ENCODE assay signal across 1 cellular context in the genomic region with DNA sequence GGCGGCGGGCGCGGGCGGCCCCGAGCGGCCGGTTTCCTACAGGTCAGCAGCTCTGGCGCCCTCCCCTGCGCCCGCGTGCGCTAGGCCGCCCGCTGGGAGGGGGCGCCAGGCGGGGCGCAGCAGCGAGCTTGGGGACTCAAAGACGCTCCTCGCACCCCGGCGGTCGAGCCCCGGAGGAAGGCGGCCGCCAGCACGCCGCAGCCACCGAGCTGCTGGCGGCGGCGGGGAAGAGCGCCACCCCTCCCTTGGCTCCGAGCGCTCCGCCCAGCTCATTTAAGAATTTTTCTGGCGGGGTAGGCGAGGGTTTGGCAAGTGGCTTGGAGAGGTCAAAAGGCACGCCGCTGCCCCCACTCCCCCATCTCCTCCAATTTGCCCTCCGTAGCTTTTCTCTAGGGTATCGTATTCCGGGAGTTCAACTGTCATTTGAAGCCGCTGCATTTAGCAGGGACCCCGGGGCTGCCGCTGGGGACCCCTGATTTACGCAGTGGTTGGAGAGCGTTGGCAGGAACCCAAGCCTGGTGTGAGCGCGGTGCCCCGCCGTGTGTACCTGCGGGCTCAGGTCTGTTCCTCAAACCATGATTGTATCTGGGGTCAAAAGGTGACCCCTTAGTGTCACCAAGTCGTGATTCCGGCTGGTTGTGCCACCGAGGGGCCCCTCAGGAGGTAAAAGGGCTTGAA.
TF ChIP-seq lines count a peak whose summit lies in the region.

No MANE protein-coding gene starts in this region.

TF ChIP-seq in K562, 482 proteins besides CTCF, POLR2A, EP300 and RAD21 (continued from another document and continues in another):
- TF ChIP-seq, protein P1, sequence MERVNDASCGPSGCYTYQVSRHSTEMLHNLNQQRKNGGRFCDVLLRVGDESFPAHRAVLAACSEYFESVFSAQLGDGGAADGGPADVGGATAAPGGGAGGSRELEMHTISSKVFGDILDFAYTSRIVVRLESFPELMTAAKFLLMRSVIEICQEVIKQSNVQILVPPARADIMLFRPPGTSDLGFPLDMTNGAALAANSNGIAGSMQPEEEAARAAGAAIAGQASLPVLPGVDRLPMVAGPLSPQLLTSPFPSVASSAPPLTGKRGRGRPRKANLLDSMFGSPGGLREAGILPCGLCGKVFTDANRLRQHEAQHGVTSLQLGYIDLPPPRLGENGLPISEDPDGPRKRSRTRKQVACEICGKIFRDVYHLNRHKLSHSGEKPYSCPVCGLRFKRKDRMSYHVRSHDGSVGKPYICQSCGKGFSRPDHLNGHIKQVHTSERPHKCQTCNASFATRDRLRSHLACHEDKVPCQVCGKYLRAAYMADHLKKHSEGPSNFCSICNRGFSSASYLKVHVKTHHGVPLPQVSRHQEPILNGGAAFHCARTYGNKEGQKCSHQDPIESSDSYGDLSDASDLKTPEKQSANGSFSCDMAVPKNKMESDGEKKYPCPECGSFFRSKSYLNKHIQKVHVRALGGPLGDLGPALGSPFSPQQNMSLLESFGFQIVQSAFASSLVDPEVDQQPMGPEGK (CRISPR knock-in tag; IDR thresholded peaks at IDR 0.05; ENCODE audit: borderline replicate concordance): peak; percentile 73
- TF ChIP-seq, protein P2, sequence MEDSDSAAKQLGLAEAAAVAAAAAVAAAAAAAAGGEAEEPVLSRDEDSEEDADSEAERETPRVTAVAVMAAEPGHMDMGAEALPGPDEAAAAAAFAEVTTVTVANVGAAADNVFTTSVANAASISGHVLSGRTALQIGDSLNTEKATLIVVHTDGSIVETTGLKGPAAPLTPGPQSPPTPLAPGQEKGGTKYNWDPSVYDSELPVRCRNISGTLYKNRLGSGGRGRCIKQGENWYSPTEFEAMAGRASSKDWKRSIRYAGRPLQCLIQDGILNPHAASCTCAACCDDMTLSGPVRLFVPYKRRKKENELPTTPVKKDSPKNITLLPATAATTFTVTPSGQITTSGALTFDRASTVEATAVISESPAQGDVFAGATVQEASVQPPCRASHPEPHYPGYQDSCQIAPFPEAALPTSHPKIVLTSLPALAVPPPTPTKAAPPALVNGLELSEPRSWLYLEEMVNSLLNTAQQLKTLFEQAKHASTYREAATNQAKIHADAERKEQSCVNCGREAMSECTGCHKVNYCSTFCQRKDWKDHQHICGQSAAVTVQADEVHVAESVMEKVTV (CRISPR knock-in tag; IDR thresholded peaks at IDR 0.05): peak; percentile 37; the same call in 1 of the 2 replicates
- TF ChIP-seq SMAD3 (CRISPR knock-in tag; conservative IDR thresholded peaks at IDR 0.05) (0 out of 2 replicates have a peak, but pooled peaks have one; percentile 2), MAZ (CRISPR knock-in tag; conservative IDR thresholded peaks at IDR 0.05 in 1 of 2, IDR thresholded peaks at IDR 0.05 in 1 of 2) (peak; percentile 89 to 99), MEIS2 (IDR thresholded peaks at IDR 0.05; ENCODE audit: partially characterized antibody) (peak; percentile 25), RB1 (IDR thresholded peaks at IDR 0.05; ENCODE audit: low read depth) (peak; percentile 98), L3MBTL2 (IDR thresholded peaks at IDR 0.05) (peak; percentile 98), HNRNPLL (IDR thresholded peaks at IDR 0.05; ENCODE audit: low read depth, low read length, poor library complexity, severe bottlenecking) (peak; percentile 51), JUND (IDR thresholded peaks at IDR 0.05; ENCODE audit: borderline replicate concordance, low read depth, low read length) (0 out of 2 replicates have a peak, but pooled peaks have one; percentile 35), JUND (tag; IDR thresholded peaks at IDR 0.05; ENCODE audit: borderline replicate concordance, low read depth, low read length) (peak; percentile 14; the same call in 1 of the 3 replicates), PURB (CRISPR knock-in tag; IDR thresholded peaks at IDR 0.05; ENCODE audit: low read depth) (no peak), CREB1 (IDR thresholded peaks at IDR 0.05) (no peak; the same call in 1 of the 2 replicates), CREB1 (CRISPR knock-in tag; IDR thresholded peaks at IDR 0.05) (0 out of 2 replicates have a peak, but pooled peaks have one; percentile 57), TCF7 (IDR thresholded peaks at IDR 0.05; ENCODE audit: borderline replicate concordance) (peak; percentile 29; the same call in 1 of the 2 replicates), MYNN (IDR thresholded peaks at IDR 0.05) (peak; percentile 12), MYNN (CRISPR knock-in tag; IDR thresholded peaks at IDR 0.05) (no peak), STAG1 (CRISPR knock-in tag; IDR thresholded peaks at IDR 0.05; ENCODE audit: borderline replicate concordance) (peak; percentile 29), ZNF263 (CRISPR knock-in tag; IDR thresholded peaks at IDR 0.05; ENCODE audit: borderline replicate concordance) (peak; percentile 50; the same call in 1 of the 2 replicates), SP1 (CRISPR knock-in tag; IDR thresholded peaks at IDR 0.05) (peak; percentile 72; the same call in 1 of the 2 replicates), ZBTB7A (IDR thresholded peaks at IDR 0.05; ENCODE audit: borderline replicate concordance, control insufficient read depth, low read depth, low read length) (peak; percentile 43; the same call in 1 of the 2 replicates), ZNF696 (CRISPR knock-in tag; conservative IDR thresholded peaks at IDR 0.05) (no peak), PCBP1 (IDR thresholded peaks at IDR 0.05; ENCODE audit: low read depth, low read length, poor library complexity, severe bottlenecking) (peak; percentile 56), FUS (optimal IDR thresholded peaks at IDR 0.05; ENCODE audit: low read depth, low read length) (peak; percentile 95), RBM22 (IDR thresholded peaks at IDR 0.05; ENCODE audit: low read depth, low read length, poor library complexity, severe bottlenecking) (peak; percentile 93), CC2D1A (IDR thresholded peaks at IDR 0.05) (no peak), RHOXF2B (CRISPR knock-in tag; conservative IDR thresholded peaks at IDR 0.05) (peak; percentile 72; the same call in 1 of the 2 replicates), ZNF175 (CRISPR knock-in tag; IDR thresholded peaks at IDR 0.05; ENCODE audit: low read depth) (peak; percentile 92), ELF2 (CRISPR knock-in tag; IDR thresholded peaks at IDR 0.05) (0 out of 2 replicates have a peak, but pooled peaks have one; percentile 45), POLR2G (IDR thresholded peaks at IDR 0.05; ENCODE audit: low read depth, low read length) (peak; percentile 93), SP2 (IDR thresholded peaks at IDR 0.05; ENCODE audit: extremely low read depth, low read depth, low read length, poor library complexity, severe bottlenecking) (peak; percentile 9), HNRNPUL1 (IDR thresholded peaks at IDR 0.05; ENCODE audit: low read length) (no peak), HMG20B (CRISPR knock-in tag; IDR thresholded peaks at IDR 0.05) (peak; percentile 85; the same call in 1 of the 2 replicates), ILK (tag; IDR thresholded peaks at IDR 0.05; ENCODE audit: borderline replicate concordance, low read depth) (no peak), U2AF1 (optimal IDR thresholded peaks at IDR 0.05; ENCODE audit: low read depth, low read length) (peak; percentile 91)
- TF ChIP-seq, protein P3, sequence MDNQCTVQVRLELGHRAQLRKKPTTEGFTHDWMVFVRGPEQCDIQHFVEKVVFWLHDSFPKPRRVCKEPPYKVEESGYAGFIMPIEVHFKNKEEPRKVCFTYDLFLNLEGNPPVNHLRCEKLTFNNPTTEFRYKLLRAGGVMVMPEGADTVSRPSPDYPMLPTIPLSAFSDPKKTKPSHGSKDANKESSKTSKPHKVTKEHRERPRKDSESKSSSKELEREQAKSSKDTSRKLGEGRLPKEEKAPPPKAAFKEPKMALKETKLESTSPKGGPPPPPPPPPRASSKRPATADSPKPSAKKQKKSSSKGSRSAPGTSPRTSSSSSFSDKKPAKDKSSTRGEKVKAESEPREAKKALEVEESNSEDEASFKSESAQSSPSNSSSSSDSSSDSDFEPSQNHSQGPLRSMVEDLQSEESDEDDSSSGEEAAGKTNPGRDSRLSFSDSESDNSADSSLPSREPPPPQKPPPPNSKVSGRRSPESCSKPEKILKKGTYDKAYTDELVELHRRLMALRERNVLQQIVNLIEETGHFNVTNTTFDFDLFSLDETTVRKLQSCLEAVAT (IDR thresholded peaks at IDR 0.05): peak in 1 of 2 experiments; percentile 25; a peak in 1 of 4 replicates
- TF ChIP-seq, protein P4, sequence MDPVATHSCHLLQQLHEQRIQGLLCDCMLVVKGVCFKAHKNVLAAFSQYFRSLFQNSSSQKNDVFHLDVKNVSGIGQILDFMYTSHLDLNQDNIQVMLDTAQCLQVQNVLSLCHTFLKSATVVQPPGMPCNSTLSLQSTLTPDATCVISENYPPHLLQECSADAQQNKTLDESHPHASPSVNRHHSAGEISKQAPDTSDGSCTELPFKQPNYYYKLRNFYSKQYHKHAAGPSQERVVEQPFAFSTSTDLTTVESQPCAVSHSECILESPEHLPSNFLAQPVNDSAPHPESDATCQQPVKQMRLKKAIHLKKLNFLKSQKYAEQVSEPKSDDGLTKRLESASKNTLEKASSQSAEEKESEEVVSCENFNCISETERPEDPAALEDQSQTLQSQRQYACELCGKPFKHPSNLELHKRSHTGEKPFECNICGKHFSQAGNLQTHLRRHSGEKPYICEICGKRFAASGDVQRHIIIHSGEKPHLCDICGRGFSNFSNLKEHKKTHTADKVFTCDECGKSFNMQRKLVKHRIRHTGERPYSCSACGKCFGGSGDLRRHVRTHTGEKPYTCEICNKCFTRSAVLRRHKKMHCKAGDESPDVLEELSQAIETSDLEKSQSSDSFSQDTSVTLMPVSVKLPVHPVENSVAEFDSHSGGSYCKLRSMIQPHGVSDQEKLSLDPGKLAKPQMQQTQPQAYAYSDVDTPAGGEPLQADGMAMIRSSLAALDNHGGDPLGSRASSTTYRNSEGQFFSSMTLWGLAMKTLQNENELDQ (CRISPR knock-in tag; IDR thresholded peaks at IDR 0.05; ENCODE audit: borderline replicate concordance): 0 out of 2 replicates have a peak, but pooled peaks have one; percentile 51
- TF ChIP-seq, protein P5, sequence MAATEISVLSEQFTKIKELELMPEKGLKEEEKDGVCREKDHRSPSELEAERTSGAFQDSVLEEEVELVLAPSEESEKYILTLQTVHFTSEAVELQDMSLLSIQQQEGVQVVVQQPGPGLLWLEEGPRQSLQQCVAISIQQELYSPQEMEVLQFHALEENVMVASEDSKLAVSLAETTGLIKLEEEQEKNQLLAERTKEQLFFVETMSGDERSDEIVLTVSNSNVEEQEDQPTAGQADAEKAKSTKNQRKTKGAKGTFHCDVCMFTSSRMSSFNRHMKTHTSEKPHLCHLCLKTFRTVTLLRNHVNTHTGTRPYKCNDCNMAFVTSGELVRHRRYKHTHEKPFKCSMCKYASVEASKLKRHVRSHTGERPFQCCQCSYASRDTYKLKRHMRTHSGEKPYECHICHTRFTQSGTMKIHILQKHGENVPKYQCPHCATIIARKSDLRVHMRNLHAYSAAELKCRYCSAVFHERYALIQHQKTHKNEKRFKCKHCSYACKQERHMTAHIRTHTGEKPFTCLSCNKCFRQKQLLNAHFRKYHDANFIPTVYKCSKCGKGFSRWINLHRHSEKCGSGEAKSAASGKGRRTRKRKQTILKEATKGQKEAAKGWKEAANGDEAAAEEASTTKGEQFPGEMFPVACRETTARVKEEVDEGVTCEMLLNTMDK (IDR thresholded peaks at IDR 0.05; ENCODE audit: borderline replicate concordance, insufficient read depth, low read depth, low read length, poor library complexity, severe bottlenecking): peak; percentile 60
- TF ChIP-seq, protein P6, sequence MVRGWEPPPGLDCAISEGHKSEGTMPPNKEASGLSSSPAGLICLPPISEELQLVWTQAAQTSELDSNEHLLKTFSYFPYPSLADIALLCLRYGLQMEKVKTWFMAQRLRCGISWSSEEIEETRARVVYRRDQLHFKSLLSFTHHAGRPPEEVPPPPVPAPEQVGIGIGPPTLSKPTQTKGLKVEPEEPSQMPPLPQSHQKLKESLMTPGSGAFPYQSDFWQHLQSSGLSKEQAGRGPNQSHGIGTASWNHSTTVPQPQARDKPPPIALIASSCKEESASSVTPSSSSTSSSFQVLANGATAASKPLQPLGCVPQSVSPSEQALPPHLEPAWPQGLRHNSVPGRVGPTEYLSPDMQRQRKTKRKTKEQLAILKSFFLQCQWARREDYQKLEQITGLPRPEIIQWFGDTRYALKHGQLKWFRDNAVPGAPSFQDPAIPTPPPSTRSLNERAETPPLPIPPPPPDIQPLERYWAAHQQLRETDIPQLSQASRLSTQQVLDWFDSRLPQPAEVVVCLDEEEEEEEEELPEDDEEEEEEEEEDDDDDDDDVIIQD (CRISPR knock-in tag; IDR thresholded peaks at IDR 0.05): 0 out of 2 replicates have a peak, but pooled peaks have one; percentile 7
- TF ChIP-seq, protein P7, sequence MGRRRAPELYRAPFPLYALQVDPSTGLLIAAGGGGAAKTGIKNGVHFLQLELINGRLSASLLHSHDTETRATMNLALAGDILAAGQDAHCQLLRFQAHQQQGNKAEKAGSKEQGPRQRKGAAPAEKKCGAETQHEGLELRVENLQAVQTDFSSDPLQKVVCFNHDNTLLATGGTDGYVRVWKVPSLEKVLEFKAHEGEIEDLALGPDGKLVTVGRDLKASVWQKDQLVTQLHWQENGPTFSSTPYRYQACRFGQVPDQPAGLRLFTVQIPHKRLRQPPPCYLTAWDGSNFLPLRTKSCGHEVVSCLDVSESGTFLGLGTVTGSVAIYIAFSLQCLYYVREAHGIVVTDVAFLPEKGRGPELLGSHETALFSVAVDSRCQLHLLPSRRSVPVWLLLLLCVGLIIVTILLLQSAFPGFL (CRISPR knock-in tag; IDR thresholded peaks at IDR 0.05): 0 out of 2 replicates have a peak, but pooled peaks have one; percentile 71
- TF ChIP-seq, protein P8, sequence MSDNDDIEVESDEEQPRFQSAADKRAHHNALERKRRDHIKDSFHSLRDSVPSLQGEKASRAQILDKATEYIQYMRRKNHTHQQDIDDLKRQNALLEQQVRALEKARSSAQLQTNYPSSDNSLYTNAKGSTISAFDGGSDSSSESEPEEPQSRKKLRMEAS (CRISPR knock-in tag; IDR thresholded peaks at IDR 0.05): peak; percentile 79
- TF ChIP-seq, protein P9, sequence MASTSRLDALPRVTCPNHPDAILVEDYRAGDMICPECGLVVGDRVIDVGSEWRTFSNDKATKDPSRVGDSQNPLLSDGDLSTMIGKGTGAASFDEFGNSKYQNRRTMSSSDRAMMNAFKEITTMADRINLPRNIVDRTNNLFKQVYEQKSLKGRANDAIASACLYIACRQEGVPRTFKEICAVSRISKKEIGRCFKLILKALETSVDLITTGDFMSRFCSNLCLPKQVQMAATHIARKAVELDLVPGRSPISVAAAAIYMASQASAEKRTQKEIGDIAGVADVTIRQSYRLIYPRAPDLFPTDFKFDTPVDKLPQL (IDR thresholded peaks at IDR 0.05; ENCODE audit: extremely low read depth, insufficient read length): no peak
- TF ChIP-seq, protein P10, sequence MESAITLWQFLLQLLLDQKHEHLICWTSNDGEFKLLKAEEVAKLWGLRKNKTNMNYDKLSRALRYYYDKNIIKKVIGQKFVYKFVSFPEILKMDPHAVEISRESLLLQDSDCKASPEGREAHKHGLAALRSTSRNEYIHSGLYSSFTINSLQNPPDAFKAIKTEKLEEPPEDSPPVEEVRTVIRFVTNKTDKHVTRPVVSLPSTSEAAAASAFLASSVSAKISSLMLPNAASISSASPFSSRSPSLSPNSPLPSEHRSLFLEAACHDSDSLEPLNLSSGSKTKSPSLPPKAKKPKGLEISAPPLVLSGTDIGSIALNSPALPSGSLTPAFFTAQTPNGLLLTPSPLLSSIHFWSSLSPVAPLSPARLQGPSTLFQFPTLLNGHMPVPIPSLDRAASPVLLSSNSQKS (CRISPR knock-in tag; IDR thresholded peaks at IDR 0.05): no peak
- TF ChIP-seq, protein P11, sequence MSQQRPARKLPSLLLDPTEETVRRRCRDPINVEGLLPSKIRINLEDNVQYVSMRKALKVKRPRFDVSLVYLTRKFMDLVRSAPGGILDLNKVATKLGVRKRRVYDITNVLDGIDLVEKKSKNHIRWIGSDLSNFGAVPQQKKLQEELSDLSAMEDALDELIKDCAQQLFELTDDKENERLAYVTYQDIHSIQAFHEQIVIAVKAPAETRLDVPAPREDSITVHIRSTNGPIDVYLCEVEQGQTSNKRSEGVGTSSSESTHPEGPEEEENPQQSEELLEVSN (IDR thresholded peaks at IDR 0.05; ENCODE audit: borderline replicate concordance in 1 of 2, extremely low read depth in 1 of 2, insufficient read depth in 1 of 2, insufficient read length in 1 of 2, low read depth in 1 of 2, low read length in 1 of 2, poor library complexity in 1 of 2, severe bottlenecking in 1 of 2): peak; percentile 86 to 95
